In the genomic region with DNA sequence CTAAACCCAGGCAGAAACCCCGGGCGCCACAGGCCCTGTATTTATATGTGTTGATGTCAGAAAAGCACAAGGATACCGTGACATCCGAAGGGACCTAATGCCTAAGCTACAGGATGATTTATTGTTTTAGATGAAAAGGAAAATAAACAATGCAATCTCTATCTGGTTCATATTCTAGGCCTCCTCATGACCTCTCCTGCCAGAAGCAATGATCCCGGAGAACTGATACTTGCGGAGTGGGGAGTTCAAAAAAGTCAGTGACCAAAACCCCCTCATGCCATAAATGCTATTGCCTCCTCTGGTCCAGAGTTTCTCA, we compare ENCODE assay signal across 8 cellular contexts. TPM values are rescaled to one million over a fixed set of nuclear protein-coding genes. Genes with fewer than 3 reads are reported as not detected.
DNase-seq lines count a peak whose midpoint lies in the region; ATAC-seq and TF ChIP-seq lines count a peak whose summit lies in the region.

No MANE protein-coding gene starts in this region.

- no peak for DNase-seq in activated naive CD4-positive, alpha-beta T cell treated with anti-CD3 and anti-CD28 coated beads, Interleukin-2, amount 10 ng/mL, durations not matched to agents 7 days and 5 days
- DNase-seq in activated naive CD4-positive, alpha-beta T cell treated with Interleukin-2 at 50 U/mL for 16 hours: no peak
- DNase-seq in astrocyte of the cerebellum (ENCODE audit: low read depth): no peak
- DNase-seq in left lung: no peak
- no peak for DNase-seq in type B pancreatic cell (ENCODE audit: extremely low spot score, unreplicated experiment)
- no peak for DNase-seq in activated CD8-positive, alpha-beta memory T cell treated with anti-CD3 and anti-CD28 coated beads for 24 hours
- DNase-seq in HK-2 (ENCODE audit: unreplicated experiment): no peak

- H3K4me1 ChIP-seq in left lung: peaks cover 0 to 18% of the 10 kb centered on the region in 2 donors

- TF ChIP-seq CTCF in astrocyte of the cerebellum (IDR thresholded peaks at IDR 0.05; ENCODE audit: low read depth, low read length, missing control alignments) (no peak), left lung (IDR thresholded peaks at IDR 0.05) (peak in 1 of 2 donors; percentile 20), type B pancreatic cell (conservative IDR thresholded peaks at IDR 0.05) (peak; percentile 4)

- no peaks in the 10 kb centered on the region for H3K9me3 Mint-ChIP-seq in activated naive CD4-positive, alpha-beta T cell treated with anti-CD3 and anti-CD28 coated beads, Interleukin-2, amount 10 ng/mL, durations not matched to agents 7 days and 5 days
- peaks cover 4% of the 10 kb centered on the region for H3K9me3 Mint-ChIP-seq in type B pancreatic cell

- ATAC-seq in left lung (no peak), GM18511 (IDR thresholded peaks at IDR 0.05; ENCODE audit: unreplicated experiment) (no peak)

- no peaks in the 10 kb centered on the region for H3K36me3 Mint-ChIP-seq in activated naive CD4-positive, alpha-beta T cell treated with anti-CD3 and anti-CD28 coated beads, Interleukin-2, amount 10 ng/mL, durations not matched to agents 7 days and 5 days
- peaks cover 5% of the 10 kb centered on the region for H3K36me3 Mint-ChIP-seq in type B pancreatic cell

- H3K27me3 Mint-ChIP-seq in activated naive CD4-positive, alpha-beta T cell treated with anti-CD3 and anti-CD28 coated beads, Interleukin-2, amount 10 ng/mL, durations not matched to agents 7 days and 5 days: peaks cover 52% of the 10 kb centered on the region
- H3K27me3 Mint-ChIP-seq in type B pancreatic cell: no peaks in the 10 kb centered on the region

- in situ Hi-C loops in astrocyte of the cerebellum (cut with HindIII; ENCODE audit: low sequenced_read_pairs): no loop called here

- CTCF ChIA-PET in activated naive CD4-positive, alpha-beta T cell treated with anti-CD3 and anti-CD28 coated beads, Interleukin-2, amount 10 ng/mL, durations not matched to agents 7 days and 5 days (lab: Charles Lee): no interaction called here

- H3K36me3 ChIP-seq in left lung: no peaks in the 10 kb centered on the region

- intact Hi-C loops in left lung (cut with DNase I): no loop called here

- H3K9me3 ChIP-seq in left lung: no peaks in the 10 kb centered on the region

- peak overlapping the region; percentile 84 to 85 for H3K27ac ChIP-seq in left lung

- peaks cover 16% of the 10 kb centered on the region for H3K4me1 Mint-ChIP-seq in activated naive CD4-positive, alpha-beta T cell treated with anti-CD3 and anti-CD28 coated beads, Interleukin-2, amount 10 ng/mL, durations not matched to agents 7 days and 5 days
- H3K4me1 Mint-ChIP-seq in type B pancreatic cell (ENCODE audit: unreplicated experiment): peaks cover 32% of the 10 kb centered on the region

- H3K27me3 ChIP-seq in left lung: peaks cover 0 to 46% of the 10 kb centered on the region in 2 donors

- peak overlapping the region; percentile 67 for H3K4me3 Mint-ChIP-seq in activated naive CD4-positive, alpha-beta T cell treated with anti-CD3 and anti-CD28 coated beads, Interleukin-2, amount 10 ng/mL, durations not matched to agents 7 days and 5 days
- peak overlapping the region; percentile 91 for H3K4me3 Mint-ChIP-seq in type B pancreatic cell

- H3K4me3 ChIP-seq in astrocyte of the cerebellum (ENCODE audit: low read depth, low read length) (peak overlapping the region; percentile 91), left lung (peak overlapping the region; percentile 52 to 68)

- no peak overlapping the region for H3K27ac Mint-ChIP-seq in activated naive CD4-positive, alpha-beta T cell treated with anti-CD3 and anti-CD28 coated beads, Interleukin-2, amount 10 ng/mL, durations not matched to agents 7 days and 5 days
- H3K27ac Mint-ChIP-seq in type B pancreatic cell: peak overlapping the region; percentile 93

RNA-seq across cellular contexts. Expression of a gene that starts 0.8 kb away (rescaled TPM):
- 10 to 100 TPM; 24.8 to 28.9 TPM for total RNA-seq in left lung
- 43.2 and 88.9 TPM in 2 replicates for total RNA-seq in type B pancreatic cell (ENCODE audit: low replicate concordance)
